In the genomic region with DNA sequence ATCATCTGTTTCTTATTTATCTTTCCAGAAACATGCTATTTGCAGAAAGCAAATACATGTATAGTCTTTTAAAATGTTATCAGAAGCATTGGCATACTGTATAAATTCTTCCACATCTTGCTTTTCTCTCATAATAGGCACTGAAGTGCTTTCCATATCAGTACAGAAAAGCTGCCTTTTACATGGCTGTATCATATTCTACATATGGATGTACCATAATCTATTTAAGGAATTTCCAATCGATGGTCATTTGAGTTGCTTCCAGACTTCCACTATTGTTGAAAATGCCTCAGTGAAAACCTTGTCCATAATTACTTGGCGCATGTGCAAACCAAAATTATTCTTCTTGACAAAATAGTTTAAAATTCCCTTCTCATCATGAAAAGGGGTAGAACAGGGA, we compare ENCODE assay signal across 33 cellular contexts.
DNase-seq lines count a peak whose midpoint lies in the region; ATAC-seq, FAIRE-seq and TF ChIP-seq lines count a peak whose summit lies in the region.
"Had no signal": no experiment of that assay in that cellular context is flagged by ENCODE, and none has a peak within 500 bp of the region (broad histone marks: within the 10 kb centered on the region; RNA-seq: fewer than 3 reads in every experiment).

No MANE protein-coding gene starts in this region.

- ATAC-seq in SK-N-SH treated with all-trans-retinoic acid at 6 μM for 48 hours, result no peak
- ATAC-seq: A549; CD8-positive, alpha-beta T cell had no signal

- CTCF ChIA-PET in SK-N-SH (lab: Yijun Ruan, JAX), result no interaction called here
- CTCF ChIA-PET in HEK293 (lab: Yijun Ruan, JAX), result interaction anchor here (1.1 kb wide), 1 partner anchor 282 kb away, joined by 3 read pairs; no protein-coding TSS in a partner anchor
- CTCF ChIA-PET in H1 (lab: Charles Lee; ENCODE audit: partially characterized antibody), result interaction anchor here (1.7 kb wide), 1 partner anchor 12 kb away, joined by 3 read pairs; no protein-coding TSS in a partner anchor

- H3K23ac ChIP-seq in H1 (ENCODE audit: insufficient read length), result no peak overlapping the region

- H4K20me1 ChIP-seq in SK-N-SH (ENCODE audit: insufficient read depth) (no peaks in the 10 kb centered on the region), H1 (replicated peaks in 1 of 2; ENCODE audit: control insufficient read depth in 1 of 2, insufficient read depth in 2 of 2, low read length in 2 of 2) (no peaks in the 10 kb centered on the region)
- H4K20me1 ChIP-seq: BLaER1; BLaER1 treated with 17β-estradiol and CSF1 and Interleukin-3, amounts not matched to agents 10 nM and 100 nM had no signal

- FAIRE-seq in H1 (lab: Jason Lieb, UNC), result no peak
- FAIRE-seq: A204.1, A549, D721Med had no signal

- no peak overlapping the region for H2BK120ac ChIP-seq in H1 (replicated peaks; ENCODE audit: low read depth, low read length)

- H3K36me3 ChIP-seq in SK-N-SH (replicated peaks in 1 of 2; ENCODE audit: control insufficient read depth in 1 of 2, insufficient read depth in 2 of 2, low read length in 1 of 2) (no peaks in the 10 kb centered on the region), HEK293 (ENCODE audit: control insufficient read depth in 2 of 2, insufficient read depth in 1 of 2, low read length in 2 of 2) (no peaks in the 10 kb centered on the region), H1 (ENCODE audit: control insufficient read depth in 2 of 4, insufficient read depth in 4 of 4, low read length in 3 of 4) (no peaks in the 10 kb centered on the region)
- H3K36me3 ChIP-seq: BE2C; BLaER1; BLaER1 treated with 17β-estradiol and CSF1 and Interleukin-3, amounts not matched to agents 10 nM and 100 nM had no signal

- H3K9me2 ChIP-seq in SK-N-SH, result no peaks in the 10 kb centered on the region

- H2BK20ac ChIP-seq in H1 (ENCODE audit: low read length), result no peak overlapping the region

- H3K27me3 ChIP-seq in SK-N-SH (ENCODE audit: insufficient read depth) (no peaks in the 10 kb centered on the region), H1 (replicated peaks in 1 of 4; ENCODE audit: control insufficient read depth in 3 of 4, extremely low read depth in 1 of 4, insufficient read depth in 3 of 4, low read length in 3 of 4) (no peaks in the 10 kb centered on the region), dorsolateral prefrontal cortex (no peaks in the 10 kb centered on the region)
- H3K27me3 ChIP-seq: BE2C; BLaER1; BLaER1 treated with 17β-estradiol and CSF1 and Interleukin-3, amounts not matched to agents 10 nM and 100 nM had no signal

- H3K79me2 ChIP-seq in SK-N-SH (ENCODE audit: insufficient read depth) (no peaks in the 10 kb centered on the region), H1 (ENCODE audit: control insufficient read depth in 1 of 2, insufficient read depth in 2 of 2, low read length in 2 of 2) (no peaks in the 10 kb centered on the region)

- H3K27ac ChIP-seq in SK-N-SH (ENCODE audit: low read depth in 2 of 2, low read length in 1 of 2), result no peak overlapping the region
- H3K27ac ChIP-seq in HEK293 (ENCODE audit: extremely low read depth, low read depth, low read length), result no peak overlapping the region
- no peak overlapping the region for H3K27ac ChIP-seq in H1 (ENCODE audit: low read depth, low read length)
- no peak overlapping the region for H3K27ac ChIP-seq in dorsolateral prefrontal cortex
- H3K27ac ChIP-seq: 22Rv1; A549; BLaER1; BLaER1 treated with 17β-estradiol and CSF1 and Interleukin-3, amounts not matched to agents 10 nM and 100 nM; C4-2B had no signal

- no peak overlapping the region for H3K4me3 ChIP-seq in SK-N-SH (ENCODE audit: low read depth in 2 of 2, low read length in 1 of 2)
- H3K4me3 ChIP-seq in HEK293 (ENCODE audit: low read depth, low read length), result no peak overlapping the region
- H3K4me3 ChIP-seq in H1 (ENCODE audit: extremely low read depth in 1 of 4, insufficient read depth in 2 of 4, low read depth in 3 of 4, low read length in 4 of 4), result no peak overlapping the region
- H3K4me3 ChIP-seq in dorsolateral prefrontal cortex, result no peak overlapping the region
- H3K4me3 ChIP-seq: A549; BLaER1; BLaER1 treated with 17β-estradiol and CSF1 and Interleukin-3, amounts not matched to agents 10 nM and 100 nM had no signal

- no peaks in the 10 kb centered on the region for H3F3A ChIP-seq in SK-N-SH (replicated peaks; ENCODE audit: insufficient read depth)

- no peaks in the 10 kb centered on the region for H3K9me3 ChIP-seq in SK-N-SH
- no peaks in the 10 kb centered on the region for H3K9me3 ChIP-seq in HEK293 (ENCODE audit: control insufficient read depth, insufficient read depth, low read depth, low read length)
- 0 out of 4 replicates have a peak, but pooled peaks cover 0 to 2% of the 10 kb centered on the region in 2 experiments for H3K9me3 ChIP-seq in H1 (ENCODE audit: insufficient read depth in 2 of 2, low read depth in 1 of 2, low read length in 1 of 2)
- H3K9me3 ChIP-seq: A549, BE2C, Caco-2 had no signal

- TF ChIP-seq RAD21 in SK-N-SH (IDR thresholded peaks at IDR 0.05; ENCODE audit: low read length) (no peak), H1 (IDR thresholded peaks at IDR 0.05 in 1 of 2, conservative IDR thresholded peaks at IDR 0.05 in 1 of 2; ENCODE audit: low read depth in 2 of 2, low read length in 2 of 2) (no peak)

- H3K9ac ChIP-seq in SK-N-SH (no peak overlapping the region), H1 (replicated peaks in 1 of 4; ENCODE audit: extremely low read depth in 1 of 4, low read depth in 3 of 4, low read length in 3 of 4) (no peak overlapping the region)
- H3K9ac ChIP-seq: BLaER1; BLaER1 treated with 17β-estradiol and CSF1 and Interleukin-3, amounts not matched to agents 10 nM and 100 nM had no signal

- no peak for TF ChIP-seq EP300 in SK-N-SH (IDR thresholded peaks at IDR 0.05; ENCODE audit: borderline replicate concordance in 1 of 2, low read depth in 1 of 2, low read length in 1 of 2)
- no peak for TF ChIP-seq EP300 in H1 (IDR thresholded peaks at IDR 0.05; ENCODE audit: borderline replicate concordance in 1 of 2, low read depth in 2 of 2, low read length in 2 of 2)

- H3K56ac ChIP-seq in H1 (replicated peaks; ENCODE audit: insufficient read length, low read depth, low read length), result no peak overlapping the region

- no peak overlapping the region for H4K5ac ChIP-seq in H1 (ENCODE audit: insufficient read length, low read depth, low read length)

- H2BK15ac ChIP-seq in H1 (ENCODE audit: low read length), result no peak overlapping the region

- H3K4me1 ChIP-seq in SK-N-SH (ENCODE audit: control insufficient read depth in 1 of 2, insufficient read depth in 2 of 2, low read depth in 1 of 2, low read length in 1 of 2) (no peaks in the 10 kb centered on the region), HEK293 (ENCODE audit: control insufficient read depth, insufficient read depth, low read length) (peaks cover 20% of the 10 kb centered on the region), H1 (replicated peaks in 1 of 4; ENCODE audit: control insufficient read depth in 3 of 4, insufficient read depth in 4 of 4, low read length in 3 of 4) (peaks cover 0 to 15% (median 12%) of the 10 kb centered on the region in 4 experiments; a peak in 4 of 7 replicates)
- H3K4me1 ChIP-seq: A549; BE2C; BLaER1; BLaER1 treated with 17β-estradiol and CSF1 and Interleukin-3, amounts not matched to agents 10 nM and 100 nM; Caco-2 had no signal

- WGBS in SK-N-SH (ENCODE audit: low lambda C conversion rate), result 44% methylated on average over 2 of the region's 2 CpGs
- WGBS in H1 (ENCODE audit: extremely low coverage in 1 of 2, insufficient coverage in 1 of 2, insufficient read length in 1 of 2, insufficient replicate concordance in 2 of 2, low coverage in 1 of 2, low lambda C conversion rate in 2 of 2, missing lambda C conversion rate in 1 of 2), 2 experiments, result 88% methylated on average over 2 of the region's 2 CpGs; no CpG with 5 or more reads in 1 of the 2 experiments

- no peak overlapping the region for H2BK5ac ChIP-seq in H1 (ENCODE audit: low read depth, low read length)

- H3K79me1 ChIP-seq in H1 (ENCODE audit: low read depth, low read length), result no peaks in the 10 kb centered on the region

- DNase-seq in SK-N-SH, result no peak
- DNase-seq in H1 (ENCODE audit: low read depth in 1 of 2, low spot score in 2 of 2), result no peak
- no peak for DNase-seq in dorsolateral prefrontal cortex
- DNase-seq in NCI-H1092 (lab: John Stamatoyannopoulos, UW), result no peak
- DNase-seq: 8988T; ACHN; AML-193; BE2C; C1 segment of cervical spinal cord; Caco-2; Calu3; CD4-positive, alpha-beta memory T cell; CD4-positive, alpha-beta T cell; CD4-positive, CD25-positive, alpha-beta regulatory T cell; CD8-positive, alpha-beta memory T cell; CD8-positive, alpha-beta T cell; COR-L47; DMS 273 treated with DMSO at 0.1 percent for 48 hours; DMS153; DMS53; DMS79; DMS79 treated with DMSO at 0.1 percent for 48 hours; DND-41; EL had no signal

- no peak overlapping the region for H3K18ac ChIP-seq in H1 (ENCODE audit: extremely low read depth, low read length)

- H2AK5ac ChIP-seq in H1 (ENCODE audit: low read depth, low read length), result 0 out of 2 replicates have a peak overlapping the region, but pooled peaks have one; percentile 77

- no peak for TF ChIP-seq CTCF in SK-N-SH (IDR thresholded peaks at IDR 0.05)
- TF ChIP-seq CTCF in HEK293 (tag by site-specific recombination; IDR thresholded peaks at IDR 0.05), result no peak
- TF ChIP-seq CTCF in H1 (IDR thresholded peaks at IDR 0.05; ENCODE audit: control extremely low read depth in 1 of 3, insufficient read depth in 1 of 3, low read depth in 1 of 3, low read length in 3 of 3), result no peak
- TF ChIP-seq CTCF in dorsolateral prefrontal cortex (IDR thresholded peaks at IDR 0.05 in 54 of 56, conservative IDR thresholded peaks at IDR 0.05 in 2 of 56; ENCODE audit: low read depth in 1 of 56, partially characterized antibody in 56 of 56), result no peak

- H4K8ac ChIP-seq in H1 (ENCODE audit: extremely low read depth, insufficient read depth, low read length), result no peak overlapping the region

- H2BK12ac ChIP-seq in H1 (ENCODE audit: low read depth, low read length), result no peak overlapping the region

- no peak overlapping the region for H3K14ac ChIP-seq in H1 (ENCODE audit: insufficient read length)

- H4K91ac ChIP-seq in H1 (replicated peaks; ENCODE audit: insufficient read length, low read length), result no peak overlapping the region

- no peaks in the 10 kb centered on the region; the same call in 1 of the 2 replicates for H3K23me2 ChIP-seq in H1 (ENCODE audit: low read depth, low read length)

- TF ChIP-seq POLR2A in H1 (IDR thresholded peaks at IDR 0.05; ENCODE audit: control extremely low read depth in 1 of 2, low read depth in 2 of 2, low read length in 2 of 2), result no peak

- intact Hi-C loops in dorsolateral prefrontal cortex (cut with DNase I), result no loop called here

- H2AFZ ChIP-seq in SK-N-SH (ENCODE audit: low read depth) (no peak overlapping the region), H1 (ENCODE audit: low read length) (no peak overlapping the region)

- no peak overlapping the region for H3K4me2 ChIP-seq in SK-N-SH
- H3K4me2 ChIP-seq in H1 (ENCODE audit: insufficient read depth in 1 of 2, low read depth in 2 of 2, low read length in 2 of 2), result no peak overlapping the region
- H3K4me2 ChIP-seq: A549; BLaER1; BLaER1 treated with 17β-estradiol and CSF1 and Interleukin-3, amounts not matched to agents 10 nM and 100 nM had no signal

- POLR2A ChIA-PET in SK-N-SH (lab: Yijun Ruan, JAX) (no interaction called here), HEK293 (lab: Yijun Ruan, JAX) (no interaction called here), H1 (lab: Charles Lee; ENCODE audit: partially characterized antibody) (no interaction called here)

- H3K4ac ChIP-seq in H1 (replicated peaks; ENCODE audit: insufficient read length, low read depth, low read length), result no peak overlapping the region
